ENCODE assay signal across 1 cellular context in the genomic region with DNA sequence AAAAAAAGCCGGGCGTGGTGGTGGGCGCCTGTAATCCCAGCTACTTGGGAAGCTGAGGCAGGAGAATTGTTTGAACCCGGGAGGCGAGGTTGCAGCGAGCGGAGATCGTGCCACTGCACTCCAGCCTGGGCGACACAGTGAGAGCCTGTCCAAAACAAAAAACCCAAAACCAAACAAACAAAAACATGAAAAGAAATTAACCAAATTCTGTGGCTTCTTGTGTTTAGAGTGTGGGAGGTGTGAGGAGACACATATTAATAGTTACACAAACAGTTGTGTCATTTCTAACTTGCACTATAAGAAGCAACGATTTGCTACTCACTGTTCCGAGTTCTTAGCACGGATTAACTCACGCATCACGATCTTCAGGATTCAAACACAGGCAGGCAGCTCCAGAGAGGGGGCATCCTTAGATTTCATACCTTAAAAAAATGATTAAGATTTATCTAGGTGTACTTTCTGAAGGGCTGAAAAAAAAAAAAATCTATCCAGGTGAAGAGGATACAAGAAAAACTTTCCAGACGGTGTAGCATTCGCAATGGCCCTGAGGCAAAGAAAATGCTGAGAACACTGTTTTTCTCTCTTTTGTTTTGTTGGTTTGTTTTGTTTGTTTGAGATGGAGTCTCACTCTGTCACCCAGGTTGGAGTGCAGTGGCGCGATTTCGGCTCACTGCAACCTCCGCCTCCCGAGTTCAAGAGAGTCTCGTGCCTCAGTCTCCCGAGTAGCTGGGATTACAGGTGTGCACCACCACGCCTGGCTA.
A peak's percentile ranks its signal among the peaks of the same experiment; 100 is the strongest.
TF ChIP-seq lines count a peak whose summit lies in the region.

No MANE protein-coding gene starts in this region.

TF ChIP-seq in GM12878, 131 proteins besides CTCF, POLR2A, EP300 and RAD21 (continued from another document and continues in another):
- TF ChIP-seq, protein P1, sequence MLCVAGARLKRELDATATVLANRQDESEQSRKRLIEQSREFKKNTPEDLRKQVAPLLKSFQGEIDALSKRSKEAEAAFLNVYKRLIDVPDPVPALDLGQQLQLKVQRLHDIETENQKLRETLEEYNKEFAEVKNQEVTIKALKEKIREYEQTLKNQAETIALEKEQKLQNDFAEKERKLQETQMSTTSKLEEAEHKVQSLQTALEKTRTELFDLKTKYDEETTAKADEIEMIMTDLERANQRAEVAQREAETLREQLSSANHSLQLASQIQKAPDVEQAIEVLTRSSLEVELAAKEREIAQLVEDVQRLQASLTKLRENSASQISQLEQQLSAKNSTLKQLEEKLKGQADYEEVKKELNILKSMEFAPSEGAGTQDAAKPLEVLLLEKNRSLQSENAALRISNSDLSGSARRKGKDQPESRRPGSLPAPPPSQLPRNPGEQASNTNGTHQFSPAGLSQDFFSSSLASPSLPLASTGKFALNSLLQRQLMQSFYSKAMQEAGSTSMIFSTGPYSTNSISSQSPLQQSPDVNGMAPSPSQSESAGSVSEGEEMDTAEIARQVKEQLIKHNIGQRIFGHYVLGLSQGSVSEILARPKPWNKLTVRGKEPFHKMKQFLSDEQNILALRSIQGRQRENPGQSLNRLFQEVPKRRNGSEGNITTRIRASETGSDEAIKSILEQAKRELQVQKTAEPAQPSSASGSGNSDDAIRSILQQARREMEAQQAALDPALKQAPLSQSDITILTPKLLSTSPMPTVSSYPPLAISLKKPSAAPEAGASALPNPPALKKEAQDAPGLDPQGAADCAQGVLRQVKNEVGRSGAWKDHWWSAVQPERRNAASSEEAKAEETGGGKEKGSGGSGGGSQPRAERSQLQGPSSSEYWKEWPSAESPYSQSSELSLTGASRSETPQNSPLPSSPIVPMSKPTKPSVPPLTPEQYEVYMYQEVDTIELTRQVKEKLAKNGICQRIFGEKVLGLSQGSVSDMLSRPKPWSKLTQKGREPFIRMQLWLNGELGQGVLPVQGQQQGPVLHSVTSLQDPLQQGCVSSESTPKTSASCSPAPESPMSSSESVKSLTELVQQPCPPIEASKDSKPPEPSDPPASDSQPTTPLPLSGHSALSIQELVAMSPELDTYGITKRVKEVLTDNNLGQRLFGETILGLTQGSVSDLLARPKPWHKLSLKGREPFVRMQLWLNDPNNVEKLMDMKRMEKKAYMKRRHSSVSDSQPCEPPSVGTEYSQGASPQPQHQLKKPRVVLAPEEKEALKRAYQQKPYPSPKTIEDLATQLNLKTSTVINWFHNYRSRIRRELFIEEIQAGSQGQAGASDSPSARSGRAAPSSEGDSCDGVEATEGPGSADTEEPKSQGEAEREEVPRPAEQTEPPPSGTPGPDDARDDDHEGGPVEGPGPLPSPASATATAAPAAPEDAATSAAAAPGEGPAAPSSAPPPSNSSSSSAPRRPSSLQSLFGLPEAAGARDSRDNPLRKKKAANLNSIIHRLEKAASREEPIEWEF (IDR thresholded peaks at IDR 0.05; ENCODE audit: insufficient replicate concordance, low read depth, low read length), result no peak
- no peak for TF ChIP-seq USF1 (IDR thresholded peaks at IDR 0.05; ENCODE audit: borderline replicate concordance, extremely low read length, insufficient read depth, low read depth, low read length)
- TF ChIP-seq, protein P2, sequence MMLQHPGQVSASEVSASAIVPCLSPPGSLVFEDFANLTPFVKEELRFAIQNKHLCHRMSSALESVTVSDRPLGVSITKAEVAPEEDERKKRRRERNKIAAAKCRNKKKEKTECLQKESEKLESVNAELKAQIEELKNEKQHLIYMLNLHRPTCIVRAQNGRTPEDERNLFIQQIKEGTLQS (IDR thresholded peaks at IDR 0.05; ENCODE audit: borderline replicate concordance, extremely low read depth, low read depth, low read length), result no peak
- TF ChIP-seq ZBTB33 (IDR thresholded peaks at IDR 0.05), result no peak
- no peak for TF ChIP-seq HCFC1 (IDR thresholded peaks at IDR 0.05; ENCODE audit: low read length)
- TF ChIP-seq ELK1 (IDR thresholded peaks at IDR 0.05; ENCODE audit: low read depth, low read length), result no peak
- no peak for TF ChIP-seq HDGF (IDR thresholded peaks at IDR 0.05)
- TF ChIP-seq CHD4 (IDR thresholded peaks at IDR 0.05), result no peak
- no peak for TF ChIP-seq SUZ12 (IDR thresholded peaks at IDR 0.05; ENCODE audit: unreplicated experiment)
- no peak for TF ChIP-seq SUPT20H (IDR thresholded peaks at IDR 0.05; ENCODE audit: borderline replicate concordance, control insufficient read depth, low read depth, low read length)
- TF ChIP-seq KLF5 (IDR thresholded peaks at IDR 0.05; ENCODE audit: partially characterized antibody), result no peak
- TF ChIP-seq BACH1 (IDR thresholded peaks at IDR 0.05; ENCODE audit: borderline replicate concordance), result peak; percentile 40; the same call in 1 of the 2 replicates
- no peak for TF ChIP-seq FOXK2 (IDR thresholded peaks at IDR 0.05)
- peak; percentile 54; the same call in 1 of the 2 replicates for TF ChIP-seq MTA2 (IDR thresholded peaks at IDR 0.05; ENCODE audit: low read depth)
- TF ChIP-seq FOS (IDR thresholded peaks at IDR 0.05; ENCODE audit: borderline replicate concordance, extremely low read depth, insufficient read length), result no peak
- no peak for TF ChIP-seq KAT2A (conservative IDR thresholded peaks at IDR 0.05; ENCODE audit: control insufficient read depth, low read depth, low read length)
- TF ChIP-seq ZBTB4 (CRISPR knock-in tag; IDR thresholded peaks at IDR 0.05), result no peak
- TF ChIP-seq YBX1 (IDR thresholded peaks at IDR 0.05), result no peak
- TF ChIP-seq TARDBP (IDR thresholded peaks at IDR 0.05; ENCODE audit: borderline replicate concordance), result no peak
- TF ChIP-seq RCOR1 (conservative IDR thresholded peaks at IDR 0.05; ENCODE audit: low read depth, low read length), result no peak
- TF ChIP-seq YY1 (IDR thresholded peaks at IDR 0.05; ENCODE audit: low read depth, low read length), result no peak
- peak; percentile 26; the same call in 1 of the 2 replicates for TF ChIP-seq TCF7 (IDR thresholded peaks at IDR 0.05; ENCODE audit: borderline replicate concordance)
- no peak for TF ChIP-seq ZNF274 (IDR thresholded peaks at IDR 0.05; ENCODE audit: insufficient read depth, insufficient read length)
- no peak for TF ChIP-seq EGR1 (IDR thresholded peaks at IDR 0.05; ENCODE audit: borderline replicate concordance in 1 of 2, low read depth in 2 of 2, low read length in 2 of 2)
- no peak for TF ChIP-seq CEBPZ (IDR thresholded peaks at IDR 0.05; ENCODE audit: low read depth, low read length)
- TF ChIP-seq WRNIP1 (IDR thresholded peaks at IDR 0.05; ENCODE audit: borderline replicate concordance, low read depth, low read length), result no peak
- peak; percentile 85 for TF ChIP-seq ATF2 (IDR thresholded peaks at IDR 0.05; ENCODE audit: low read length)
- no peak for TF ChIP-seq POLR2AphosphoS2 (IDR thresholded peaks at IDR 0.05; ENCODE audit: low read depth, low read length)
- TF ChIP-seq ZNF207 (IDR thresholded peaks at IDR 0.05; ENCODE audit: borderline replicate concordance), result no peak
- TF ChIP-seq, protein P3, sequence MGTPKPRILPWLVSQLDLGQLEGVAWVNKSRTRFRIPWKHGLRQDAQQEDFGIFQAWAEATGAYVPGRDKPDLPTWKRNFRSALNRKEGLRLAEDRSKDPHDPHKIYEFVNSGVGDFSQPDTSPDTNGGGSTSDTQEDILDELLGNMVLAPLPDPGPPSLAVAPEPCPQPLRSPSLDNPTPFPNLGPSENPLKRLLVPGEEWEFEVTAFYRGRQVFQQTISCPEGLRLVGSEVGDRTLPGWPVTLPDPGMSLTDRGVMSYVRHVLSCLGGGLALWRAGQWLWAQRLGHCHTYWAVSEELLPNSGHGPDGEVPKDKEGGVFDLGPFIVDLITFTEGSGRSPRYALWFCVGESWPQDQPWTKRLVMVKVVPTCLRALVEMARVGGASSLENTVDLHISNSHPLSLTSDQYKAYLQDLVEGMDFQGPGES (IDR thresholded peaks at IDR 0.05), result no peak
- no peak for TF ChIP-seq NR2C2 (IDR thresholded peaks at IDR 0.05; ENCODE audit: borderline replicate concordance, control insufficient read depth, insufficient read length, low read depth)
- no peak for TF ChIP-seq GATAD2B (conservative IDR thresholded peaks at IDR 0.05; ENCODE audit: low read depth)
- TF ChIP-seq ZBED1 (IDR thresholded peaks at IDR 0.05; ENCODE audit: borderline replicate concordance), result no peak; the same call in 1 of the 2 replicates
- TF ChIP-seq NBN (IDR thresholded peaks at IDR 0.05), result no peak; the same call in 1 of the 2 replicates
- TF ChIP-seq TCF3 (IDR thresholded peaks at IDR 0.05; ENCODE audit: borderline replicate concordance, insufficient read depth, low read depth, low read length), result no peak
- no peak for TF ChIP-seq SMAD5 (IDR thresholded peaks at IDR 0.05; ENCODE audit: low read depth)
- no peak for TF ChIP-seq SIX5 (IDR thresholded peaks at IDR 0.05; ENCODE audit: low read depth, low read length, severe bottlenecking)
- TF ChIP-seq PML (IDR thresholded peaks at IDR 0.05; ENCODE audit: low read length), result peak; percentile 66; the same call in 1 of the 2 replicates
- no peak for TF ChIP-seq CHD2 (IDR thresholded peaks at IDR 0.05; ENCODE audit: borderline replicate concordance, low read depth, low read length)
